21 cellular contexts compared by ENCODE assay signal in the genomic region with DNA sequence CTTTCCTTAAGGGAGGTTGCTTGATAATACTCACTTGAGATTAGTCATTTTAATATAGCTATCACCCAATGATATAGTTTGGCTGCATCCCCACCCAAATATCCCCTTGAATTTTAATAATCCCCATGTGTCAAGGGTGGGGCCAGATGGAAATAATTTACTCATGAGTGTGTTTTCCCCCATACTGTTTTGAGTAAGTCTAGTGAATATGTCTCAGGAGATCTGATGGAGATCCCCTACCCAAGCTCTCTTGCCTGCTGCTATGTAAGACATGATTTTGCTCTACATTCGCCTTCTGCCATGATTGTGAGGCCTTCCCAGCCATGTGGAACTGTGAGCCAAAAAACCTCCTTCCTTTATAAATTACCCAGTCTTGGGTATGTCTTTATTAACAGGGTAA.
DNase-seq lines count a peak whose midpoint lies in the region; ATAC-seq, FAIRE-seq and TF ChIP-seq lines count a peak whose summit lies in the region.
"Had no signal": no experiment of that assay in that cellular context is flagged by ENCODE, and none has a peak within 500 bp of the region (broad histone marks: within the 10 kb centered on the region; RNA-seq: fewer than 3 reads in every experiment).

No MANE protein-coding gene starts in this region.

- H3K4me3 ChIP-seq in HCT116 (replicated peaks in 1 of 2; ENCODE audit: low read depth in 1 of 2, low read length in 2 of 2) (no peak overlapping the region), GM12878 (no peak overlapping the region)
- H3K4me3 ChIP-seq: BLaER1 treated with 17β-estradiol and CSF1 and Interleukin-3, amounts not matched to agents 10 nM and 100 nM had no signal

- no peak for FAIRE-seq in GM12878 (lab: Jason Lieb, UNC)
- FAIRE-seq: GM12892, GM19239, H1 had no signal

- peak; percentile 56 for ATAC-seq in GM19463 (IDR thresholded peaks at IDR 0.05; ENCODE audit: unreplicated experiment)
- no peak for ATAC-seq in HCT116
- peak; percentile 38 for ATAC-seq in HG02759 (IDR thresholded peaks at IDR 0.05; ENCODE audit: unreplicated experiment)
- peak; percentile 67 for ATAC-seq in GM12878

- H3K36me3 ChIP-seq in HCT116 (ENCODE audit: control insufficient read depth in 1 of 2, insufficient read depth in 2 of 2, low read length in 2 of 2) (no peaks in the 10 kb centered on the region), GM12878 (ENCODE audit: control insufficient read depth in 2 of 2, insufficient read depth in 2 of 2, low read length in 1 of 2) (no peaks in the 10 kb centered on the region)
- H3K36me3 ChIP-seq: BLaER1 treated with 17β-estradiol and CSF1 and Interleukin-3, amounts not matched to agents 10 nM and 100 nM had no signal

- WGBS in GM12878 (ENCODE audit: insufficient coverage, insufficient replicate concordance, low lambda C conversion rate, missing lambda C conversion rate) = 0% methylated on average over 1 of the region's 1 CpG

- no peak overlapping the region for H3K27ac ChIP-seq in HCT116 (ENCODE audit: low read depth, low read length)
- no peak overlapping the region for H3K27ac ChIP-seq in GM12878 (ENCODE audit: control insufficient read depth, insufficient read depth)
- H3K27ac ChIP-seq: BLaER1 treated with 17β-estradiol and CSF1 and Interleukin-3, amounts not matched to agents 10 nM and 100 nM had no signal

- RAD21 ChIA-PET in HCT116 (lab: Charles Lee; ENCODE audit: low non-redundant PET in 1 of 2, low total read pairs in 2 of 2, uncharacterized antibody in 2 of 2, unreplicated experiment in 2 of 2) (no interaction called here), GM12878 (lab: Charles Lee; ENCODE audit: unreplicated experiment) (no interaction called here)

- TF ChIP-seq POLR2A in HCT116 (IDR thresholded peaks at IDR 0.05; ENCODE audit: borderline replicate concordance, extremely low read depth, insufficient read depth, insufficient read length) (no peak), GM12878 (IDR thresholded peaks at IDR 0.05; ENCODE audit: low read depth, low read length) (no peak)

- intact Hi-C loops in HCT116 (cut with micrococcal nuclease) (no loop called here), GM12878 (cut with micrococcal nuclease; ENCODE audit: unreplicated experiment) (no loop called here)

- in situ Hi-C loops in GM12878 (cut with MboI) = no loop called here

- TF ChIP-seq RAD21 in HCT116 (IDR thresholded peaks at IDR 0.05; ENCODE audit: low read depth) = no peak
- no peak for TF ChIP-seq RAD21 in GM12878 (IDR thresholded peaks at IDR 0.05; ENCODE audit: insufficient read depth, low read depth, low read length)

- TF ChIP-seq CTCF in HCT116 (IDR thresholded peaks at IDR 0.05 in 2 of 3, conservative IDR thresholded peaks at IDR 0.05 in 1 of 3; ENCODE audit: borderline replicate concordance in 1 of 3, insufficient read depth in 1 of 3, low read depth in 2 of 3, low read length in 2 of 3) (no peak), GM12878 (IDR thresholded peaks at IDR 0.05 in 2 of 3, conservative IDR thresholded peaks at IDR 0.05 in 1 of 3; ENCODE audit: control insufficient read depth in 2 of 3, extremely low read depth in 1 of 3, insufficient read depth in 1 of 3, low read depth in 3 of 3, low read length in 3 of 3) (no peak)

- H3K4me3 Mint-ChIP-seq in activated CD4-positive, alpha-beta T cell treated with anti-CD3 and anti-CD28 coated beads, Interleukin-2, amount 10 ng/mL, durations not matched to agents 7 days and 5 days = no peak overlapping the region
- H3K4me3 Mint-ChIP-seq: B cell; CD14-positive monocyte; CD4-positive, alpha-beta T cell; CD8-positive, alpha-beta memory T cell had no signal

- H3K9me3 ChIP-seq in HCT116 (ENCODE audit: control insufficient read depth in 1 of 2, insufficient read depth in 1 of 2, low read depth in 1 of 2, low read length in 2 of 2) (no peaks in the 10 kb centered on the region), GM12878 (replicated peaks; ENCODE audit: control insufficient read depth, insufficient read depth, low read length) (no peaks in the 10 kb centered on the region)
- H3K9me3 ChIP-seq: BLaER1 treated with 17β-estradiol and CSF1 and Interleukin-3, amounts not matched to agents 10 nM and 100 nM had no signal

- H3K36me3 Mint-ChIP-seq in activated CD4-positive, alpha-beta T cell treated with anti-CD3 and anti-CD28 coated beads, Interleukin-2, amount 10 ng/mL, durations not matched to agents 7 days and 5 days (ENCODE audit: low read depth) = no peaks in the 10 kb centered on the region
- H3K36me3 Mint-ChIP-seq: CD14-positive monocyte; CD8-positive, alpha-beta memory T cell had no signal

- H3K4me2 ChIP-seq in HCT116 (ENCODE audit: low read length) (no peak overlapping the region), GM12878 (ENCODE audit: control insufficient read depth, insufficient read depth) (no peak overlapping the region)

- no peaks in the 10 kb centered on the region for H3K27me3 ChIP-seq in HCT116 (ENCODE audit: insufficient read depth, low read length)
- no peaks in the 10 kb centered on the region for H3K27me3 ChIP-seq in GM12878 (replicated peaks in 1 of 2; ENCODE audit: control insufficient read depth in 2 of 2, insufficient read depth in 2 of 2, low read length in 1 of 2)
- H3K27me3 ChIP-seq: BLaER1 treated with 17β-estradiol and CSF1 and Interleukin-3, amounts not matched to agents 10 nM and 100 nM had no signal

- H3K27me3 Mint-ChIP-seq in activated CD4-positive, alpha-beta T cell treated with anti-CD3 and anti-CD28 coated beads, Interleukin-2, amount 10 ng/mL, durations not matched to agents 7 days and 5 days = no peaks in the 10 kb centered on the region
- H3K27me3 Mint-ChIP-seq: B cell; CD4-positive, alpha-beta T cell; CD8-positive, alpha-beta memory T cell had no signal

- peaks cover 3% of the 10 kb centered on the region; the same call in 1 of the 2 replicates for H3K9me2 ChIP-seq in HCT116 (ENCODE audit: insufficient read depth)

- no peaks in the 10 kb centered on the region for H3K4me1 Mint-ChIP-seq in activated CD4-positive, alpha-beta T cell treated with anti-CD3 and anti-CD28 coated beads, Interleukin-2, amount 10 ng/mL, durations not matched to agents 7 days and 5 days
- H3K4me1 Mint-ChIP-seq: B cell; CD14-positive monocyte; CD8-positive, alpha-beta memory T cell had no signal

- no peaks in the 10 kb centered on the region for H3K79me2 ChIP-seq in HCT116 (ENCODE audit: insufficient read depth, low read length)
- H3K79me2 ChIP-seq in GM12878 (ENCODE audit: control insufficient read depth, insufficient read depth, low read length) = no peaks in the 10 kb centered on the region

- POLR2A ChIA-PET in HCT116 (lab: Charles Lee) (no interaction called here), GM12878 (lab: Charles Lee) (no interaction called here)
- POLR2A ChIA-PET in activated CD4-positive, alpha-beta T cell treated with anti-CD3 and anti-CD28 coated beads, Interleukin-2, amount 10 ng/mL, durations not matched to agents 7 days and 5 days (lab: Charles Lee) = no interaction called here

- no peak overlapping the region for H3K9ac ChIP-seq in HCT116 (ENCODE audit: low read length)
- H3K9ac ChIP-seq in GM12878 (ENCODE audit: control insufficient read depth, insufficient read depth, low read length) = no peak overlapping the region
- H3K9ac ChIP-seq: BLaER1 treated with 17β-estradiol and CSF1 and Interleukin-3, amounts not matched to agents 10 nM and 100 nM had no signal

- BruUV-seq in HCT116 (replicated peaks; lab: Mats Ljungman, UMichigan) = no TSS peak
- no TSS peak for BruUV-seq in GM12878 (replicated peaks; lab: Mats Ljungman, UMichigan)

- no peak for TF ChIP-seq EP300 in GM12878 (IDR thresholded peaks at IDR 0.05; ENCODE audit: borderline replicate concordance in 1 of 2, control insufficient read depth in 1 of 2, low read depth in 2 of 2, low read length in 2 of 2)

- CTCF ChIA-PET in HCT116 (lab: Charles Lee) = no interaction called here
- CTCF ChIA-PET in GM12878 (lab: Yijun Ruan, JAX) = no interaction called here
- CTCF ChIA-PET in activated CD4-positive, alpha-beta T cell treated with anti-CD3 and anti-CD28 coated beads, Interleukin-2, amount 10 ng/mL, durations not matched to agents 7 days and 5 days (lab: Charles Lee) = no interaction called here

- DNase-seq in HCT116 (ENCODE audit: low read depth, low spot score) (no peak), GM12878 (ENCODE audit: low read depth, low spot score) (no peak), AG20443 (ENCODE audit: low spot score) (no peak), DMS53 treated with DMSO at 0.1 percent for 48 hours (lab: John Stamatoyannopoulos, UW; ENCODE audit: unreplicated experiment) (no peak)
- DNase-seq in activated CD4-positive, CD25-positive, alpha-beta regulatory T cell treated with anti-CD3 and anti-CD28 coated beads, Interleukin-2, amount 50 U/mL, for 72 hours = no peak
- no peak for DNase-seq in activated CD4-positive, alpha-beta T cell treated with anti-CD3 and anti-CD28 coated beads, Interleukin-2, amount 10 ng/mL, durations not matched to agents 7 days and 5 days
- DNase-seq: CD4-positive, alpha-beta T cell; CD8-positive, alpha-beta memory T cell; DMS153; DMS79 treated with DMSO at 0.1 percent for 48 hours; GF-D8; H7; HCEC 1CT had no signal

- H2AFZ ChIP-seq in HCT116 (ENCODE audit: low read depth, low read length, poor library complexity, severe bottlenecking) (peak overlapping the region; percentile 1), GM12878 (ENCODE audit: control insufficient read depth, low read depth, low read length) (no peak overlapping the region)

- H3K4me1 ChIP-seq in HCT116 (ENCODE audit: control insufficient read depth in 1 of 2, insufficient read depth in 2 of 2, low read length in 2 of 2) = peaks cover 0 to 4% of the 10 kb centered on the region in 2 experiments; a peak in 2 of 4 replicates
- no peaks in the 10 kb centered on the region for H3K4me1 ChIP-seq in GM12878 (ENCODE audit: control insufficient read depth, insufficient read depth, low read length)

- H3K9me3 Mint-ChIP-seq in activated CD4-positive, alpha-beta T cell treated with anti-CD3 and anti-CD28 coated beads, Interleukin-2, amount 10 ng/mL, durations not matched to agents 7 days and 5 days = no peaks in the 10 kb centered on the region

- H4K20me1 ChIP-seq in HCT116 (ENCODE audit: insufficient read depth) (no peaks in the 10 kb centered on the region), GM12878 (ENCODE audit: control insufficient read depth, insufficient read depth) (no peaks in the 10 kb centered on the region)
- H4K20me1 ChIP-seq: BLaER1 treated with 17β-estradiol and CSF1 and Interleukin-3, amounts not matched to agents 10 nM and 100 nM had no signal

- no peak overlapping the region for H3K27ac Mint-ChIP-seq in activated CD4-positive, alpha-beta T cell treated with anti-CD3 and anti-CD28 coated beads, Interleukin-2, amount 10 ng/mL, durations not matched to agents 7 days and 5 days
- H3K27ac Mint-ChIP-seq: B cell; CD14-positive monocyte; CD4-positive, alpha-beta T cell; CD8-positive, alpha-beta memory T cell had no signal

- SMC1A ChIA-PET in GM12878 (lab: Charles Lee; ENCODE audit: uncharacterized antibody, unreplicated experiment) = no interaction called here

TF ChIP-seq in HCT116, 20 proteins besides CTCF, POLR2A, EP300 and RAD21 (continues in another document):
- TF ChIP-seq ZFX (IDR thresholded peaks at IDR 0.05) (no peak), SP1 (IDR thresholded peaks at IDR 0.05; ENCODE audit: low read depth) (no peak), JUND (IDR thresholded peaks at IDR 0.05) (no peak)

TF ChIP-seq in GM12878, 131 proteins besides CTCF, POLR2A, EP300 and RAD21 (continues in another document):
- no peak for TF ChIP-seq SMARCA5 (IDR thresholded peaks at IDR 0.05)
- TF ChIP-seq ZNF207 (IDR thresholded peaks at IDR 0.05; ENCODE audit: borderline replicate concordance) = no peak
- TF ChIP-seq SREBF1 (IDR thresholded peaks at IDR 0.05; ENCODE audit: low read length) = no peak
